Comparison of ENCODE assay signal across 8 cellular contexts in genomic region chr7:47945261-47946015, GRCh38. TPM values are rescaled to one million over a fixed set of nuclear protein-coding genes. Genes with fewer than 3 reads are reported as not detected.
DNase-seq lines count a peak whose midpoint lies in the region; ATAC-seq lines count a peak whose summit lies in the region.

No MANE protein-coding gene starts in this region.

- no peaks in the 10 kb centered on the region for H3K27me3 ChIP-seq in effector memory CD4-positive, alpha-beta T cell (replicated peaks; ENCODE audit: control insufficient read depth, insufficient read depth, low read length, poor library complexity, severe bottlenecking)

- no peaks in the 10 kb centered on the region for H3K9me3 Mint-ChIP-seq in activated CD4-positive, alpha-beta memory T cell treated with anti-CD3 and anti-CD28 coated beads, Interleukin-2, amount 10 ng/mL, durations not matched to agents 7 days and 5 days

- H3K4me3 ChIP-seq in effector memory CD4-positive, alpha-beta T cell (ENCODE audit: insufficient read depth, low read depth, low read length, poor library complexity, severe bottlenecking) = no peak overlapping the region

- no peaks in the 10 kb centered on the region for H3K36me3 Mint-ChIP-seq in activated CD4-positive, alpha-beta memory T cell treated with anti-CD3 and anti-CD28 coated beads, Interleukin-2, amount 10 ng/mL, durations not matched to agents 7 days and 5 days (ENCODE audit: low read depth)

- H3K27ac Mint-ChIP-seq in activated CD4-positive, alpha-beta memory T cell treated with anti-CD3 and anti-CD28 coated beads, Interleukin-2, amount 10 ng/mL, durations not matched to agents 7 days and 5 days = no peak overlapping the region

- CTCF ChIA-PET in activated CD4-positive, alpha-beta memory T cell treated with anti-CD3 and anti-CD28 coated beads, Interleukin-2, amount 10 ng/mL, durations not matched to agents 7 days and 5 days (lab: Charles Lee) = interaction anchor here (0.8 to 3.5 kb wide), 19 partner anchors 11 to 355 kb away, joined by 3 to 50 read pairs (median 6); no protein-coding TSS in a partner anchor

- no peak overlapping the region for H3K4me3 Mint-ChIP-seq in activated CD4-positive, alpha-beta memory T cell treated with anti-CD3 and anti-CD28 coated beads, Interleukin-2, amount 10 ng/mL, durations not matched to agents 7 days and 5 days

- H3K9me3 ChIP-seq in effector memory CD4-positive, alpha-beta T cell (ENCODE audit: control insufficient read depth, low read length) = no peaks in the 10 kb centered on the region

- H3K4me1 Mint-ChIP-seq in activated CD4-positive, alpha-beta memory T cell treated with anti-CD3 and anti-CD28 coated beads, Interleukin-2, amount 10 ng/mL, durations not matched to agents 7 days and 5 days = peaks cover 5% of the 10 kb centered on the region

- peaks cover 2% of the 10 kb centered on the region for H3K27me3 Mint-ChIP-seq in activated CD4-positive, alpha-beta memory T cell treated with anti-CD3 and anti-CD28 coated beads, Interleukin-2, amount 10 ng/mL, durations not matched to agents 7 days and 5 days

- DNase-seq in GM04504 (ENCODE audit: low read depth) = peak; percentile 35
- DNase-seq in NCI-H2227 treated with DMSO at 0.1 percent for 48 hours (lab: John Stamatoyannopoulos, UW) = peak; percentile 18
- peak; percentile 80 for DNase-seq in activated CD4-positive, alpha-beta memory T cell treated with anti-CD3 and anti-CD28 coated beads, Interleukin-2, amount 10 ng/mL, durations not matched to agents 7 days and 5 days
- DNase-seq in effector memory CD4-positive, alpha-beta T cell = peak; percentile 28 to 63 (median 40)
- DNase-seq in mucosa of gallbladder (ENCODE audit: low spot score) = peak; percentile 75
- peak; percentile 28 to 58 for DNase-seq in stimulated activated CD8-positive, alpha-beta memory T cell treated with anti-CD3 and anti-CD28 coated beads, Interleukin-7, amount 100 ng/mL, for 4 hours (ENCODE audit: low read depth in 2 of 2)
- DNase-seq in cortex of kidney (lab: John Stamatoyannopoulos, UW) = no peak

- no peaks in the 10 kb centered on the region for H3K4me1 ChIP-seq in effector memory CD4-positive, alpha-beta T cell (ENCODE audit: control insufficient read depth, insufficient read depth, low read length, poor library complexity, severe bottlenecking)

- no peaks in the 10 kb centered on the region for H3K36me3 ChIP-seq in effector memory CD4-positive, alpha-beta T cell (ENCODE audit: control insufficient read depth, insufficient read depth, low read length)

- ATAC-seq in HG02588 (IDR thresholded peaks at IDR 0.05; ENCODE audit: unreplicated experiment) = peak; percentile 50

- no peak overlapping the region for H3K27ac ChIP-seq in effector memory CD4-positive, alpha-beta T cell (ENCODE audit: insufficient read depth, low read length, poor library complexity, severe bottlenecking)

- POLR2A ChIA-PET in activated CD4-positive, alpha-beta memory T cell treated with anti-CD3 and anti-CD28 coated beads, Interleukin-2, amount 10 ng/mL, durations not matched to agents 7 days and 5 days (lab: Charles Lee) = interaction anchor here (0.9 to 2.4 kb wide), 4 partner anchors 12 to 210 kb away, joined by 3 to 11 read pairs (median 6); no protein-coding TSS in a partner anchor

RNA-seq across cellular contexts. Expression of gene PKD1L1, which starts 2.8 kb away (rescaled TPM):
- under 1 TPM; 0.05 to 0.48 TPM for total RNA-seq in activated CD4-positive, alpha-beta memory T cell treated with anti-CD3 and anti-CD28 coated beads, Interleukin-2, amount 10 ng/mL, durations not matched to agents 7 days and 5 days
- total RNA-seq in mucosa of gallbladder = 0.20 TPM

RNA-seq across cellular contexts. Expression of gene HUS1, which starts 34.0 kb away (rescaled TPM):
- 10 to 100 TPM; 34.1 to 35.0 TPM for total RNA-seq in activated CD4-positive, alpha-beta memory T cell treated with anti-CD3 and anti-CD28 coated beads, Interleukin-2, amount 10 ng/mL, durations not matched to agents 7 days and 5 days
- 27.4 TPM for total RNA-seq in mucosa of gallbladder
